ENCODE assay signal across 7 cellular contexts in genomic region chr2:120175000-120175581, GRCh38. TPM values are rescaled to one million over a fixed set of nuclear protein-coding genes. Genes with fewer than 3 reads are reported as not detected.
A peak's percentile ranks its signal among the peaks of the same experiment; 100 is the strongest.
DNase-seq lines count a peak whose midpoint lies in the region; ATAC-seq and TF ChIP-seq lines count a peak whose summit lies in the region.

No MANE protein-coding gene starts in this region.

- 37% methylated on average over 6 of the region's 6 CpGs for WGBS in right lobe of liver (ENCODE audit: insufficient coverage, low coverage, low lambda C conversion rate, missing lambda C conversion rate)

- ATAC-seq in right lobe of liver (peak; percentile 61 to 73 (median 66)), upper lobe of right lung (peak; percentile 61)

- no peak overlapping the region for H3K9ac ChIP-seq in colonic mucosa (ENCODE audit: low read depth in 2 of 2, low read length in 2 of 2)

- TF ChIP-seq CTCF in Peyer's patch (IDR thresholded peaks at IDR 0.05): peak; percentile 55 to 83 (median 74)
- TF ChIP-seq CTCF in colonic mucosa (IDR thresholded peaks at IDR 0.05): peak; percentile 66
- peak; percentile 67 to 76 (median 74) for TF ChIP-seq CTCF in right lobe of liver (IDR thresholded peaks at IDR 0.05)
- TF ChIP-seq CTCF in upper lobe of right lung (IDR thresholded peaks at IDR 0.05): peak; percentile 74

- DNase-seq in EL (peak; percentile 66), KG1 (lab: John Stamatoyannopoulos, UW) (peak; percentile 61), Peyer's patch (no peak), colonic mucosa (peak; percentile 30), right lobe of liver (no peak), upper lobe of right lung (no peak), NCI-H187 treated with DMSO at 0.1 percent for 48 hours (lab: John Stamatoyannopoulos, UW) (no peak)

- H3K4me1 ChIP-seq in Peyer's patch: peaks cover 0 to 5% (median 0%) of the 10 kb centered on the region in 4 donors
- H3K4me1 ChIP-seq in colonic mucosa: no peaks in the 10 kb centered on the region
- no peaks in the 10 kb centered on the region for H3K4me1 ChIP-seq in right lobe of liver
- H3K4me1 ChIP-seq in upper lobe of right lung: peaks cover 9% of the 10 kb centered on the region

- H3K27me3 ChIP-seq in Peyer's patch: no peaks in the 10 kb centered on the region
- H3K27me3 ChIP-seq in colonic mucosa: no peaks in the 10 kb centered on the region
- H3K27me3 ChIP-seq in right lobe of liver: no peaks in the 10 kb centered on the region
- H3K27me3 ChIP-seq in upper lobe of right lung: no peaks in the 10 kb centered on the region

- H3K9me3 ChIP-seq in Peyer's patch: no peaks in the 10 kb centered on the region
- no peaks in the 10 kb centered on the region for H3K9me3 ChIP-seq in colonic mucosa
- no peaks in the 10 kb centered on the region for H3K9me3 ChIP-seq in right lobe of liver
- H3K9me3 ChIP-seq in upper lobe of right lung: no peaks in the 10 kb centered on the region

- intact Hi-C loops in colonic mucosa (cut with DNase I): loop anchor here (2.0 to 5.0 kb wide), 2 partner anchors 353 to 474 kb away; no protein-coding TSS in a partner anchor
- intact Hi-C loops in right lobe of liver (cut with DNase I): no loop called here
- intact Hi-C loops in upper lobe of right lung (cut with DNase I): no loop called here

- H3K36me3 ChIP-seq in Peyer's patch (no peaks in the 10 kb centered on the region), colonic mucosa (no peaks in the 10 kb centered on the region), right lobe of liver (peaks cover 0 to 36% (median 4%) of the 10 kb centered on the region in 4 donors), upper lobe of right lung (peaks cover 9% of the 10 kb centered on the region)

- TF ChIP-seq POLR2A in Peyer's patch (IDR thresholded peaks at IDR 0.05) (no peak), right lobe of liver (IDR thresholded peaks at IDR 0.05) (no peak)

- H3K4me3 ChIP-seq in Peyer's patch (no peak overlapping the region), colonic mucosa (no peak overlapping the region), right lobe of liver (no peak overlapping the region), upper lobe of right lung (no peak overlapping the region)

- H3K27ac ChIP-seq in Peyer's patch (no peak overlapping the region), colonic mucosa (no peak overlapping the region), right lobe of liver (no peak overlapping the region), upper lobe of right lung (no peak overlapping the region)

RNA-seq across cellular contexts. Expression of gene TMEM185B, which starts 48.1 kb away (rescaled TPM):
- total RNA-seq in Peyer's patch: 10 to 100 TPM; 11.6 to 33.3 (median 20.1) TPM
- 10 to 100 TPM; 14.4 to 16.5 TPM for total RNA-seq in colonic mucosa
- 10 to 100 TPM in 3 of 6 experiments, 1 to 10 TPM in 3; 3.8 to 18.1 (median 10.6) TPM for total RNA-seq in right lobe of liver
- 26.6 TPM for total RNA-seq in upper lobe of right lung

Comparison
In these comparisons a context has a peak if more than half of its experiments do, and no peak if none do; other contexts are left out.
1. DNase-seq: peak in EL (single experiment), KG1 (single experiment) and colonic mucosa (single experiment); none in Peyer's patch (0 of 3), right lobe of liver (0 of 3), upper lobe of right lung (single experiment) and NCI-H187 treated with DMSO at 0.1 percent for 48 hours (single experiment).
2. Peak in every context shown above with its lines, with median percentiles within 50 percentile points of each other: CTCF ChIP-seq.